Comparison of ENCODE assay signal across 1 cellular context in the genomic region with DNA sequence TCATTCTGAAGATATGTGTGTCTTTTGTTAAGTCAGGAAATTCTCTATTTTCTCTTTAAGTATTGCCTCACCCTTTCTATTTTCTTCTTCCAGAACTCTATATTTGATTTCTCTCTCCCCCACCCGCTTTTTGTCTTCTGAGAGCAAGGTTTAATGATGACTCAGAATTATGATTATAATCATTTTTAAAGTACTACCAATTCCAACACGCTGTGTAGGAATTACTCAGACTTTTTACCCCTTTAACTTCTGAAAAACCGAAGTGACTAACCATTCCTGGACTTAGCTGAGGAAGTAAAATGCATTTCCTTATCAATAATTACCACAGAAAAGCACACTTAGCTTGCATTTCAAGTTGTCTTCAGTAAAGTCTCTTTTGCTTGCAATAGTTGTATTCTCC.
A peak's percentile ranks its signal among the peaks of the same experiment; 100 is the strongest.
TF ChIP-seq lines count a peak whose summit lies in the region.

No MANE protein-coding gene starts in this region.

TF ChIP-seq in endothelial cell of umbilical vein, 7 proteins besides CTCF, POLR2A, EP300 and RAD21:
- TF ChIP-seq GATA2 (IDR thresholded peaks at IDR 0.05; ENCODE audit: insufficient read depth, insufficient read length, low read depth, low read length) (peak; percentile 27), POLR2AphosphoS5 (IDR thresholded peaks at IDR 0.05; ENCODE audit: insufficient read depth, low read depth, low read length) (no peak), FOS (IDR thresholded peaks at IDR 0.05; ENCODE audit: borderline replicate concordance, insufficient read depth, low read length) (peak; percentile 58)
